ENCODE assay signal across 14 cellular contexts in genomic region chr13:98529171-98529570, GRCh38. TPM values are rescaled to one million over a fixed set of nuclear protein-coding genes. Genes with fewer than 3 reads are reported as not detected.
DNase-seq lines count a peak whose midpoint lies in the region; ATAC-seq and TF ChIP-seq lines count a peak whose summit lies in the region.
"Had no signal": no experiment of that assay in that cellular context is flagged by ENCODE, and none has a peak within 500 bp of the region (broad histone marks: within the 10 kb centered on the region; RNA-seq: fewer than 3 reads in every experiment).

No MANE protein-coding gene starts in this region.

- H3K36me3 ChIP-seq in CD8-positive, alpha-beta memory T cell (ENCODE audit: insufficient read depth, low read length): no peaks in the 10 kb centered on the region
- H3K36me3 ChIP-seq: heart left ventricle had no signal

- H3K4me3 ChIP-seq in CD8-positive, alpha-beta memory T cell (ENCODE audit: low read length): no peak overlapping the region
- H3K4me3 ChIP-seq: heart left ventricle, lung had no signal

- peak overlapping the region; percentile 84 for H3K27ac Mint-ChIP-seq in activated CD8-positive, alpha-beta T cell treated with anti-CD3 and anti-CD28 coated beads for 36 hours
- no peak overlapping the region for H3K27ac Mint-ChIP-seq in activated CD8-positive, alpha-beta T cell treated with anti-CD3 and anti-CD28 coated beads, Interleukin-2, amount 10 ng/mL, durations not matched to agents 7 days and 5 days
- peak overlapping the region in 7 of 8 donors; percentile 36 to 88 (median 82) for H3K27ac Mint-ChIP-seq in CD8-positive, alpha-beta memory T cell
- peak overlapping the region; percentile 61 to 77 for H3K27ac Mint-ChIP-seq in activated naive CD4-positive, alpha-beta T cell treated with anti-CD3 and anti-CD28 coated beads, Interleukin-2, amount 50 U/mL, for 72 hours
- peak overlapping the region in 1 of 2 donors; percentile 55 for H3K27ac Mint-ChIP-seq in natural killer cell treated with Interleukin-12 subunit alpha and Interleukin-12 subunit beta and Interleukin-15 and Interleukin-18, amount 100 ng/mL, for 72 hours

- H3K36me3 Mint-ChIP-seq in activated CD8-positive, alpha-beta T cell treated with anti-CD3 and anti-CD28 coated beads for 36 hours (ENCODE audit: low read depth): peaks cover 16% of the 10 kb centered on the region
- peaks cover 24% of the 10 kb centered on the region for H3K36me3 Mint-ChIP-seq in activated CD8-positive, alpha-beta T cell treated with anti-CD3 and anti-CD28 coated beads, Interleukin-2, amount 10 ng/mL, durations not matched to agents 7 days and 5 days (ENCODE audit: low read depth)
- H3K36me3 Mint-ChIP-seq in CD8-positive, alpha-beta memory T cell: peaks cover 0 to 12% (median 0%) of the 10 kb centered on the region in 3 donors
- H3K36me3 Mint-ChIP-seq in activated naive CD4-positive, alpha-beta T cell treated with anti-CD3 and anti-CD28 coated beads, Interleukin-2, amount 50 U/mL, for 72 hours: peaks cover 0 to 13% of the 10 kb centered on the region in 2 donors
- H3K36me3 Mint-ChIP-seq in natural killer cell treated with Interleukin-12 subunit alpha and Interleukin-12 subunit beta and Interleukin-15 and Interleukin-18, amount 100 ng/mL, for 72 hours: no peaks in the 10 kb centered on the region

- intact Hi-C loops in activated CD8-positive, alpha-beta T cell treated with anti-CD3 and anti-CD28 coated beads for 36 hours (cut with micrococcal nuclease): no loop called here

- H3K27me3 Mint-ChIP-seq in activated CD8-positive, alpha-beta T cell treated with anti-CD3 and anti-CD28 coated beads for 36 hours: no peaks in the 10 kb centered on the region
- H3K27me3 Mint-ChIP-seq in activated CD8-positive, alpha-beta T cell treated with anti-CD3 and anti-CD28 coated beads, Interleukin-2, amount 10 ng/mL, durations not matched to agents 7 days and 5 days (ENCODE audit: low read depth): no peaks in the 10 kb centered on the region
- no peaks in the 10 kb centered on the region for H3K27me3 Mint-ChIP-seq in CD8-positive, alpha-beta memory T cell
- no peaks in the 10 kb centered on the region for H3K27me3 Mint-ChIP-seq in natural killer cell treated with Interleukin-12 subunit alpha and Interleukin-12 subunit beta and Interleukin-15 and Interleukin-18, amount 100 ng/mL, for 72 hours

- POLR2A ChIA-PET in activated CD8-positive, alpha-beta T cell treated with anti-CD3 and anti-CD28 coated beads for 36 hours (lab: Charles Lee): interaction anchor here (0.6 to 4.6 kb wide), 9 partner anchors 10 to 48 kb away, joined by 3 to 41 read pairs (median 4); partner anchors contain the start of gene STK24
- POLR2A ChIA-PET in activated CD8-positive, alpha-beta T cell treated with anti-CD3 and anti-CD28 coated beads, Interleukin-2, amount 10 ng/mL, durations not matched to agents 7 days and 5 days (lab: Charles Lee): no interaction called here
- POLR2A ChIA-PET in CD8-positive, alpha-beta memory T cell (lab: Charles Lee): no interaction called here

- H3K4me1 ChIP-seq in CD8-positive, alpha-beta memory T cell (ENCODE audit: insufficient read depth, low read length): peaks cover 86% of the 10 kb centered on the region

- H3K4me3 Mint-ChIP-seq in activated CD8-positive, alpha-beta T cell treated with anti-CD3 and anti-CD28 coated beads for 36 hours: peak overlapping the region; percentile 31
- no peak overlapping the region for H3K4me3 Mint-ChIP-seq in activated CD8-positive, alpha-beta T cell treated with anti-CD3 and anti-CD28 coated beads, Interleukin-2, amount 10 ng/mL, durations not matched to agents 7 days and 5 days
- peak overlapping the region in 5 of 7 donors; percentile 14 to 62 (median 27) for H3K4me3 Mint-ChIP-seq in CD8-positive, alpha-beta memory T cell
- H3K4me3 Mint-ChIP-seq in natural killer cell treated with Interleukin-12 subunit alpha and Interleukin-12 subunit beta and Interleukin-15 and Interleukin-18, amount 100 ng/mL, for 72 hours: peak overlapping the region; percentile 61

- no peaks in the 10 kb centered on the region for H3K27me3 ChIP-seq in CD8-positive, alpha-beta memory T cell (ENCODE audit: insufficient read depth, low read length, poor library complexity, severe bottlenecking)
- H3K27me3 ChIP-seq: heart left ventricle had no signal

- H3K27ac ChIP-seq in CD8-positive, alpha-beta memory T cell (ENCODE audit: low read depth, low read length): no peak overlapping the region
- H3K27ac ChIP-seq: heart left ventricle had no signal

- TF ChIP-seq CTCF in activated CD8-positive, alpha-beta T cell treated with anti-CD3 and anti-CD28 coated beads for 36 hours (IDR thresholded peaks at IDR 0.05): no peak

- no peak for DNase-seq in activated CD8-positive, alpha-beta T cell treated with anti-CD3 and anti-CD28 coated beads for 36 hours
- DNase-seq in activated CD8-positive, alpha-beta T cell treated with anti-CD3 and anti-CD28 coated beads, Interleukin-2, amount 10 ng/mL, durations not matched to agents 7 days and 5 days: no peak
- DNase-seq in CD8-positive, alpha-beta memory T cell: no peak
- no peak for DNase-seq in activated naive CD4-positive, alpha-beta T cell treated with anti-CD3 and anti-CD28 coated beads, Interleukin-2, amount 50 U/mL, for 72 hours (ENCODE audit: low spot score in 2 of 2)
- no peak for DNase-seq in natural killer cell treated with Interleukin-12 subunit alpha and Interleukin-12 subunit beta and Interleukin-15 and Interleukin-18, amount 100 ng/mL, for 72 hours (ENCODE audit: low spot score)
- DNase-seq in HuH-7.5 (ENCODE audit: low spot score): no peak
- DNase-seq: DND-41, NCI-H1417 had no signal

- no peak for ATAC-seq in activated CD8-positive, alpha-beta T cell treated with anti-CD3 and anti-CD28 coated beads for 36 hours
- ATAC-seq in activated CD8-positive, alpha-beta T cell treated with anti-CD3 and anti-CD28 coated beads, Interleukin-2, amount 10 ng/mL, durations not matched to agents 7 days and 5 days: no peak
- ATAC-seq in activated naive CD4-positive, alpha-beta T cell treated with anti-CD3 and anti-CD28 coated beads, Interleukin-2, amount 50 U/mL, for 72 hours: no peak
- no peak for ATAC-seq in natural killer cell treated with Interleukin-12 subunit alpha and Interleukin-12 subunit beta and Interleukin-15 and Interleukin-18, amount 100 ng/mL, for 72 hours
- ATAC-seq in HG02938 (IDR thresholded peaks at IDR 0.05; ENCODE audit: unreplicated experiment) (no peak), HG03469 (IDR thresholded peaks at IDR 0.05; ENCODE audit: unreplicated experiment) (no peak)
- ATAC-seq: HCT116, Panc1 had no signal

- no peaks in the 10 kb centered on the region for H3K9me3 Mint-ChIP-seq in activated CD8-positive, alpha-beta T cell treated with anti-CD3 and anti-CD28 coated beads for 36 hours
- no peaks in the 10 kb centered on the region for H3K9me3 Mint-ChIP-seq in activated CD8-positive, alpha-beta T cell treated with anti-CD3 and anti-CD28 coated beads, Interleukin-2, amount 10 ng/mL, durations not matched to agents 7 days and 5 days (ENCODE audit: insufficient read depth)
- no peaks in the 10 kb centered on the region for H3K9me3 Mint-ChIP-seq in CD8-positive, alpha-beta memory T cell
- no peaks in the 10 kb centered on the region for H3K9me3 Mint-ChIP-seq in activated naive CD4-positive, alpha-beta T cell treated with anti-CD3 and anti-CD28 coated beads, Interleukin-2, amount 50 U/mL, for 72 hours
- H3K9me3 Mint-ChIP-seq in natural killer cell treated with Interleukin-12 subunit alpha and Interleukin-12 subunit beta and Interleukin-15 and Interleukin-18, amount 100 ng/mL, for 72 hours: no peaks in the 10 kb centered on the region

- no peaks in the 10 kb centered on the region for H3K9me3 ChIP-seq in CD8-positive, alpha-beta memory T cell (ENCODE audit: low read length)
- H3K9me3 ChIP-seq: heart left ventricle had no signal

- peaks cover 86% of the 10 kb centered on the region for H3K4me1 Mint-ChIP-seq in activated CD8-positive, alpha-beta T cell treated with anti-CD3 and anti-CD28 coated beads for 36 hours (ENCODE audit: low read depth)
- peaks cover 72% of the 10 kb centered on the region for H3K4me1 Mint-ChIP-seq in activated CD8-positive, alpha-beta T cell treated with anti-CD3 and anti-CD28 coated beads, Interleukin-2, amount 10 ng/mL, durations not matched to agents 7 days and 5 days (ENCODE audit: low read depth)
- peaks cover 91 to 94% (median 91%) of the 10 kb centered on the region in 3 donors for H3K4me1 Mint-ChIP-seq in CD8-positive, alpha-beta memory T cell
- peaks cover 49 to 63% of the 10 kb centered on the region in 2 donors for H3K4me1 Mint-ChIP-seq in natural killer cell treated with Interleukin-12 subunit alpha and Interleukin-12 subunit beta and Interleukin-15 and Interleukin-18, amount 100 ng/mL, for 72 hours (ENCODE audit: low read depth in 2 of 2)

- CTCF ChIA-PET in activated CD8-positive, alpha-beta T cell treated with anti-CD3 and anti-CD28 coated beads for 36 hours (lab: Charles Lee): interaction anchor here (1.0 to 5.0 kb wide), 10 partner anchors 8 to 144 kb away, joined by 3 to 22 read pairs (median 6); no protein-coding TSS in a partner anchor
- CTCF ChIA-PET in activated CD8-positive, alpha-beta T cell treated with anti-CD3 and anti-CD28 coated beads, Interleukin-2, amount 10 ng/mL, durations not matched to agents 7 days and 5 days (lab: Charles Lee): interaction anchor here (1.1 to 2.0 kb wide), 4 partner anchors 48 to 144 kb away, joined by 3 to 8 read pairs (median 6); no protein-coding TSS in a partner anchor
- CTCF ChIA-PET in CD8-positive, alpha-beta memory T cell (lab: Charles Lee): interaction anchor here (0.6 to 1.2 kb wide), 3 partner anchors 9 to 84 kb away, joined by 3 to 5 read pairs (median 4); no protein-coding TSS in a partner anchor

RNA-seq across cellular contexts. Expression of gene STK24, which starts 47.7 kb away (rescaled TPM):
- 100 to 1,000 TPM; 118 TPM for total RNA-seq in activated CD8-positive, alpha-beta T cell treated with anti-CD3 and anti-CD28 coated beads for 36 hours
- total RNA-seq in activated CD8-positive, alpha-beta T cell treated with anti-CD3 and anti-CD28 coated beads, Interleukin-2, amount 10 ng/mL, durations not matched to agents 7 days and 5 days: 100 to 1,000 TPM; 140 to 151 TPM
- 100 to 1,000 TPM; 149 to 150 TPM for total RNA-seq in CD8-positive, alpha-beta memory T cell
- 63.6 TPM for polyA plus RNA-seq in CD8-positive, alpha-beta memory T cell
- 100 to 1,000 TPM; 122 to 137 TPM for total RNA-seq in activated naive CD4-positive, alpha-beta T cell treated with anti-CD3 and anti-CD28 coated beads, Interleukin-2, amount 50 U/mL, for 72 hours
- total RNA-seq in natural killer cell treated with Interleukin-12 subunit alpha and Interleukin-12 subunit beta and Interleukin-15 and Interleukin-18, amount 100 ng/mL, for 72 hours: 10 to 100 TPM; 73.0 to 90.1 TPM
